Comparison of ENCODE assay signal across 10 cellular contexts in genomic region chr20:51765381-51765780, GRCh38. TPM values are rescaled to one million over a fixed set of nuclear protein-coding genes. Genes with fewer than 3 reads are reported as not detected.
DNase-seq lines count a peak whose midpoint lies in the region; ATAC-seq, FAIRE-seq and TF ChIP-seq lines count a peak whose summit lies in the region.
"Not testable (repeated sequence)": the region's sequence is repeated elsewhere in the genome, so short reads cannot be mapped to it uniquely, and the experiment has no call there.
"Had no signal": no experiment of that assay in that cellular context is flagged by ENCODE, and none has a peak within 500 bp of the region (broad histone marks: within the 10 kb centered on the region; RNA-seq: fewer than 3 reads in every experiment).

No MANE protein-coding gene starts in this region.

- H3K4me3 ChIP-seq in HCT116 (replicated peaks in 1 of 2; ENCODE audit: low read depth in 1 of 2, low read length in 2 of 2); esophagus squamous epithelium; HepG2 (replicated peaks in 1 of 3; ENCODE audit: insufficient read depth in 1 of 3, low read depth in 2 of 3, low read length in 3 of 3); sigmoid colon; thyroid gland (replicated peaks in 1 of 3): not testable (repeated sequence)

- not testable (repeated sequence) for TF ChIP-seq EP300 in HepG2 (IDR thresholded peaks at IDR 0.05; ENCODE audit: low read depth in 2 of 2, low read length in 2 of 2); HepG2 (CRISPR knock-in tag; IDR thresholded peaks at IDR 0.05; ENCODE audit: borderline replicate concordance); sigmoid colon (IDR thresholded peaks at IDR 0.05)

- not testable (repeated sequence) for TF ChIP-seq RAD21 in HCT116 (IDR thresholded peaks at IDR 0.05; ENCODE audit: low read depth); HepG2 (CRISPR knock-in tag; IDR thresholded peaks at IDR 0.05)

- RAD21 ChIA-PET in HCT116 (lab: Charles Lee; ENCODE audit: low non-redundant PET in 1 of 2, low total read pairs in 2 of 2, uncharacterized antibody in 2 of 2, unreplicated experiment in 2 of 2): not testable (repeated sequence)

- peaks cover 20% of the 10 kb centered on the region for H3K4me1 Mint-ChIP-seq in brain
- not testable (repeated sequence) for H3K4me1 Mint-ChIP-seq in nephron
- peaks cover 15% of the 10 kb centered on the region for H3K4me1 Mint-ChIP-seq in osteocyte (ENCODE audit: unreplicated experiment)

- CTCF ChIA-PET in HCT116 (lab: Charles Lee); HepG2 (lab: Yijun Ruan, JAX; ENCODE audit: low intra/inter-chr PET ratio, low total read pairs): not testable (repeated sequence)

- H3K36me3 ChIP-seq in HCT116 (ENCODE audit: control insufficient read depth in 1 of 2, insufficient read depth in 2 of 2, low read length in 2 of 2); esophagus squamous epithelium; HepG2 (replicated peaks in 1 of 2; ENCODE audit: control insufficient read depth in 1 of 2, insufficient read depth in 2 of 2, low read length in 2 of 2); sigmoid colon; thyroid gland: not testable (repeated sequence)

- not testable (repeated sequence) for TF ChIP-seq POLR2A in HCT116 (IDR thresholded peaks at IDR 0.05; ENCODE audit: borderline replicate concordance, extremely low read depth, insufficient read depth, insufficient read length); esophagus squamous epithelium (IDR thresholded peaks at IDR 0.05); HepG2 (IDR thresholded peaks at IDR 0.05; ENCODE audit: insufficient read depth in 1 of 2, low read depth in 2 of 2, low read length in 2 of 2); sigmoid colon (IDR thresholded peaks at IDR 0.05); thyroid gland (IDR thresholded peaks at IDR 0.05)

- H2AFZ ChIP-seq in HCT116 (ENCODE audit: low read depth, low read length, poor library complexity, severe bottlenecking); HepG2 (ENCODE audit: low read length): not testable (repeated sequence)

- in situ Hi-C loops in HepG2 (cut with HindIII; ENCODE audit: extremely low pct_ligation_motif_present, low pct_unique_long_range_greater_than_20kb): not testable (repeated sequence)

- H3K79me2 ChIP-seq in HCT116 (ENCODE audit: insufficient read depth, low read length): not testable (repeated sequence)
- peaks cover 20% of the 10 kb centered on the region for H3K79me2 ChIP-seq in HepG2 (ENCODE audit: insufficient read depth, low read length)

- intact Hi-C loops in HCT116 (cut with micrococcal nuclease); esophagus squamous epithelium (cut with DNase I); HepG2 (cut with micrococcal nuclease; ENCODE audit: unreplicated experiment); thyroid gland (cut with DNase I): not testable (repeated sequence)
- intact Hi-C loops in sigmoid colon (cut with DNase I): loop anchor here (10.0 kb wide), 1 partner anchor 131 kb away; no protein-coding TSS in a partner anchor

- TF ChIP-seq CTCF in HCT116 (IDR thresholded peaks at IDR 0.05 in 2 of 3, conservative IDR thresholded peaks at IDR 0.05 in 1 of 3; ENCODE audit: borderline replicate concordance in 1 of 3, insufficient read depth in 1 of 3, low read depth in 2 of 3, low read length in 2 of 3); brain (conservative IDR thresholded peaks at IDR 0.05); esophagus squamous epithelium (IDR thresholded peaks at IDR 0.05); HepG2 (CRISPR knock-in tag; IDR thresholded peaks at IDR 0.05); nephron (IDR thresholded peaks at IDR 0.05; ENCODE audit: unreplicated experiment in 3 of 3); osteocyte (IDR thresholded peaks at IDR 0.05); sigmoid colon (IDR thresholded peaks at IDR 0.05); thyroid gland (IDR thresholded peaks at IDR 0.05): not testable (repeated sequence)

- peak overlapping the region; percentile 91; the same call in 1 of the 2 replicates for H3K9ac ChIP-seq in HCT116 (ENCODE audit: low read length)
- not testable (repeated sequence) for H3K9ac ChIP-seq in HepG2 (ENCODE audit: insufficient read depth, low read depth, low read length)

- POLR2A ChIA-PET in HCT116 (lab: Charles Lee): interaction anchor here (0.7 to 1.2 kb wide), 2 partner anchors 13 to 875 kb away, joined by 3 read pairs; no protein-coding TSS in a partner anchor
- POLR2A ChIA-PET in HepG2 (lab: Yijun Ruan, JAX): not testable (repeated sequence)

- not testable (repeated sequence) for H3K27me3 Mint-ChIP-seq in brain; nephron (ENCODE audit: low read depth); osteocyte (ENCODE audit: unreplicated experiment)

- peaks cover 36 to 63% of the 10 kb centered on the region in 2 experiments for H3K4me1 ChIP-seq in HCT116 (ENCODE audit: control insufficient read depth in 1 of 2, insufficient read depth in 2 of 2, low read length in 2 of 2)
- H3K4me1 ChIP-seq in esophagus squamous epithelium: peaks cover 11 to 43% (median 11%) of the 10 kb centered on the region in 3 donors
- H3K4me1 ChIP-seq in HepG2 (ENCODE audit: insufficient read depth, low read length): peaks cover 48% of the 10 kb centered on the region
- H3K4me1 ChIP-seq in sigmoid colon: peaks cover 0 to 13% (median 9%) of the 10 kb centered on the region in 4 donors
- not testable (repeated sequence) for H3K4me1 ChIP-seq in thyroid gland

- H3K36me3 Mint-ChIP-seq in brain (peaks cover 39% of the 10 kb centered on the region), nephron (ENCODE audit: low read depth) (peaks cover 13% of the 10 kb centered on the region)
- H3K36me3 Mint-ChIP-seq in osteocyte (ENCODE audit: unreplicated experiment): not testable (repeated sequence)

- not testable (repeated sequence) for H3K9me3 ChIP-seq in HCT116 (ENCODE audit: control insufficient read depth in 1 of 2, insufficient read depth in 1 of 2, low read depth in 1 of 2, low read length in 2 of 2); esophagus squamous epithelium; HepG2 (ENCODE audit: low read length); sigmoid colon; thyroid gland

- H3K27ac ChIP-seq in HCT116 (ENCODE audit: low read depth, low read length) (peak overlapping the region; percentile 89; the same call in 1 of the 2 replicates), esophagus squamous epithelium (peak overlapping the region in 3 of 4 donors; percentile 86 to 89 (median 88)), sigmoid colon (peak overlapping the region in 3 of 4 donors; percentile 64 to 75 (median 70)), thyroid gland (peak overlapping the region in 2 of 3 donors; percentile 27 to 86)
- not testable (repeated sequence) for H3K27ac ChIP-seq in HepG2 (ENCODE audit: extremely low read length, insufficient read depth, low read length)

- not testable (repeated sequence) for H3K27me3 ChIP-seq in HCT116 (ENCODE audit: insufficient read depth, low read length); esophagus squamous epithelium; sigmoid colon; thyroid gland
- H3K27me3 ChIP-seq in HepG2 (ENCODE audit: control insufficient read depth in 1 of 2, insufficient read depth in 2 of 2, low read length in 2 of 2): peaks cover 0 to 12% of the 10 kb centered on the region in 2 experiments; a peak in 2 of 5 replicates

- not testable (repeated sequence) for H4K20me1 ChIP-seq in HCT116 (ENCODE audit: insufficient read depth); HepG2 (ENCODE audit: insufficient read depth, low read length)

- H3K4me2 ChIP-seq in HCT116 (ENCODE audit: low read length): peak overlapping the region; percentile 94
- not testable (repeated sequence) for H3K4me2 ChIP-seq in HepG2 (ENCODE audit: low read depth, low read length)

- not testable (repeated sequence) for BruUV-seq in HCT116 (replicated peaks; lab: Mats Ljungman, UMichigan); HepG2 (replicated peaks; lab: Mats Ljungman, UMichigan)

- peak overlapping the region in 3 of 5 experiments; percentile 55 to 93 (median 60) for H3K4me3 Mint-ChIP-seq in brain
- H3K4me3 Mint-ChIP-seq in nephron: peak overlapping the region; percentile 27 to 90 (median 53)
- H3K4me3 Mint-ChIP-seq in osteocyte (ENCODE audit: unreplicated experiment): peak overlapping the region; percentile 14

- WGBS in esophagus squamous epithelium, 2 donors: 41 to 70% methylated on average over 4 to 10 of the region's 10 CpGs
- WGBS in HepG2 (ENCODE audit: low lambda C conversion rate): 91% methylated on average over 10 of the region's 10 CpGs
- 92 to 94% methylated on average over 10 of the region's 10 CpGs for WGBS in sigmoid colon, 2 donors
- 60 to 80% methylated on average over 10 of the region's 10 CpGs for WGBS in thyroid gland, 2 donors

- not testable (repeated sequence) for ATAC-seq in HCT116, HepG2

- not testable (repeated sequence) for DNase-seq in HCT116 (ENCODE audit: low read depth, low spot score); esophagus squamous epithelium (lab: John Stamatoyannopoulos, UW); HepG2 (ENCODE audit: low spot score); osteocyte (ENCODE audit: extremely low spot score, unreplicated experiment); sigmoid colon
- DNase-seq in thyroid gland: peak; percentile 47 to 57

- H3K9me3 Mint-ChIP-seq in brain: peaks cover 7 to 20% (median 11%) of the 10 kb centered on the region in 5 experiments
- not testable (repeated sequence) for H3K9me3 Mint-ChIP-seq in nephron; osteocyte (ENCODE audit: unreplicated experiment)

- peak overlapping the region in 1 of 5 experiments; percentile 22 for H3K27ac Mint-ChIP-seq in brain
- H3K27ac Mint-ChIP-seq in nephron: peak overlapping the region in 1 of 3 experiments; percentile 10
- H3K27ac Mint-ChIP-seq in osteocyte (ENCODE audit: unreplicated experiment): not testable (repeated sequence)

- not testable (repeated sequence) for FAIRE-seq in HepG2 (lab: Jason Lieb, UNC)

- not testable (repeated sequence) for H3K9me2 ChIP-seq in HCT116 (ENCODE audit: insufficient read depth)

RNA-seq across cellular contexts. Expression of gene ATP9A, which starts 2.8 kb away (rescaled TPM):
- total RNA-seq in HCT116 (2021; ENCODE audit: unreplicated experiment): 16.8 TPM
- 13.6 and 15.4 TPM in 2 replicates for polyA plus RNA-seq in HCT116 (2012)
- polyA plus RNA-seq in brain (ENCODE audit: insufficient read depth, low read depth, low replicate concordance): 71.9 TPM
- 10 to 100 TPM; 17.6 to 28.2 (median 19.5) TPM for total RNA-seq in esophagus squamous epithelium
- 11.0 and 11.8 TPM in 2 replicates for total RNA-seq in HepG2 (2016; rRNA removed; fragmentation: Illumina TruSeq; extraction: Trizol)
- 2.4 and 3.0 TPM in 2 replicates for total RNA-seq in HepG2 (2016; cell fraction: cytosol; rRNA removed; fragmentation: Illumina TruSeq; extraction: Trizol; ENCODE audit: low read depth)
- total RNA-seq in HepG2 (2016; cell fraction: insoluble cytoplasmic fraction; rRNA removed; fragmentation: Illumina TruSeq; extraction: Trizol): 10.1 and 11.8 TPM in 2 replicates
- total RNA-seq in HepG2 (2016; cell fraction: membrane; rRNA removed; fragmentation: Illumina TruSeq; extraction: Trizol): 5.1 and 5.8 TPM in 2 replicates
- total RNA-seq in HepG2 (2016; cell fraction: nucleus; rRNA removed; fragmentation: Illumina TruSeq; extraction: Trizol): 13.2 and 14.5 TPM in 2 replicates
- 18.5 and 19.2 TPM in 2 replicates for polyA plus RNA-seq in HepG2 (2011; rRNA removed)
- 13.2 and 14.1 TPM in 2 replicates for polyA plus RNA-seq in HepG2 (2011; cell fraction: cytosol; rRNA removed)
- polyA plus RNA-seq in HepG2 (2011; cell fraction: nucleus; rRNA removed): 31.8 and 35.3 TPM in 2 replicates
- polyA plus RNA-seq in HepG2 (2012): 23.4 and 25.1 TPM in 2 replicates
- 0.52 and 0.55 TPM in 2 replicates for polyA plus RNA-seq in HepG2 (2016; cell fraction: cytosol; fragmentation: Illumina TruSeq; extraction: Trizol; ENCODE audit: low read depth)
- polyA plus RNA-seq in HepG2 (2016; cell fraction: insoluble cytoplasmic fraction; fragmentation: Illumina TruSeq; extraction: Trizol; ENCODE audit: low read depth): 6.8 and 7.8 TPM in 2 replicates
- polyA plus RNA-seq in HepG2 (2016; cell fraction: membrane; fragmentation: Illumina TruSeq; extraction: Trizol; ENCODE audit: low read depth): 2.0 and 2.2 TPM in 2 replicates
- 14.8 and 15.7 TPM in 2 replicates for polyA plus RNA-seq in HepG2 (2016; cell fraction: nucleus; fragmentation: Illumina TruSeq; extraction: Trizol; ENCODE audit: insufficient read depth, low read depth)
- 30.7 and 75.7 TPM in 2 replicates for polyA minus RNA-seq in HepG2 (2011; rRNA and poly(A)+ RNA removed; ENCODE audit: low replicate concordance)
- 25.1 and 28.6 TPM in 2 replicates for polyA minus RNA-seq in HepG2 (2011; cell fraction: cytosol; rRNA and poly(A)+ RNA removed)
- 37.2 and 39.9 TPM in 2 replicates for polyA minus RNA-seq in HepG2 (2011; cell fraction: nucleus; rRNA and poly(A)+ RNA removed)
- total RNA-seq in osteocyte: 58.4 and 65.3 TPM in 2 replicates
- total RNA-seq in sigmoid colon: 10 to 100 TPM; 31.0 to 34.8 (median 34.4) TPM
- polyA plus RNA-seq in sigmoid colon: 10 to 100 TPM in 1 of 3 donors, 1 to 10 TPM in 2; 4.2 to 17.3 (median 5.3) TPM
- 10 to 100 TPM; 52.5 to 72.8 (median 61.7) TPM for total RNA-seq in thyroid gland

RNA-seq across cellular contexts. Expression of gene SALL4, which starts 36.9 kb away (rescaled TPM):
- total RNA-seq in HCT116 (2021; ENCODE audit: unreplicated experiment) (1.9 TPM), esophagus squamous epithelium (under 1 TPM in 3 of 4 donors, not detected in 1; 0.04 to 0.76 (median 0.26) TPM), HepG2 (2016; rRNA removed; fragmentation: Illumina TruSeq; extraction: Trizol) (0.17 and 0.33 TPM in 2 replicates), osteocyte (1.8 and 2.6 TPM in 2 replicates), sigmoid colon (1 to 10 TPM in 1 of 4 donors, not detected in 3; 3.0 TPM), thyroid gland (10 to 100 TPM in 1 of 4 donors, 1 to 10 TPM in 3; 3.1 to 13.6 (median 6.7) TPM)
- polyA plus RNA-seq in HCT116 (2012): 0.98 and 1.3 TPM in 2 replicates
- polyA plus RNA-seq in brain (ENCODE audit: insufficient read depth, low read depth, low replicate concordance) (not detected), HepG2 (2011; rRNA removed) (1.5 and 1.8 TPM in 2 replicates), sigmoid colon (under 1 TPM in 2 of 3 donors, not detected in 1; 0.12 to 0.60 TPM)
- total RNA-seq in HepG2 (2016; cell fraction: cytosol; rRNA removed; fragmentation: Illumina TruSeq; extraction: Trizol; ENCODE audit: low read depth): 0.09 and 0.10 TPM in 2 replicates
- total RNA-seq in HepG2 (2016; cell fraction: insoluble cytoplasmic fraction; rRNA removed; fragmentation: Illumina TruSeq; extraction: Trizol): 0.24 and 0.26 TPM in 2 replicates
- total RNA-seq in HepG2 (2016; cell fraction: membrane; rRNA removed; fragmentation: Illumina TruSeq; extraction: Trizol): 0.24 and 0.25 TPM in 2 replicates
- 0.34 and 0.47 TPM in 2 replicates for total RNA-seq in HepG2 (2016; cell fraction: nucleus; rRNA removed; fragmentation: Illumina TruSeq; extraction: Trizol)
- polyA plus RNA-seq in HepG2 (2011; cell fraction: cytosol; rRNA removed): 0.56 and 0.67 TPM in 2 replicates
- polyA plus RNA-seq in HepG2 (2011; cell fraction: nucleus; rRNA removed): 5.4 and 6.2 TPM in 2 replicates
- polyA plus RNA-seq in HepG2 (2012): 2.7 and 4.4 TPM in 2 replicates
- not detected in 2 replicates for polyA plus RNA-seq in HepG2 (2016; cell fraction: cytosol; fragmentation: Illumina TruSeq; extraction: Trizol; ENCODE audit: low read depth)
- 0.13 and 0.20 TPM in 2 replicates for polyA plus RNA-seq in HepG2 (2016; cell fraction: insoluble cytoplasmic fraction; fragmentation: Illumina TruSeq; extraction: Trizol; ENCODE audit: low read depth)
- polyA plus RNA-seq in HepG2 (2016; cell fraction: membrane; fragmentation: Illumina TruSeq; extraction: Trizol; ENCODE audit: low read depth): 0.05 and 0.10 TPM in 2 replicates
- 2.4 and 4.2 TPM in 2 replicates for polyA plus RNA-seq in HepG2 (2016; cell fraction: nucleus; fragmentation: Illumina TruSeq; extraction: Trizol; ENCODE audit: insufficient read depth, low read depth)
- 1.5 and 6.5 TPM in 2 replicates for polyA minus RNA-seq in HepG2 (2011; rRNA and poly(A)+ RNA removed; ENCODE audit: low replicate concordance)
- polyA minus RNA-seq in HepG2 (2011; cell fraction: cytosol; rRNA and poly(A)+ RNA removed): 1.4 and 1.5 TPM in 2 replicates
- 2.0 and 2.1 TPM in 2 replicates for polyA minus RNA-seq in HepG2 (2011; cell fraction: nucleus; rRNA and poly(A)+ RNA removed)
- total RNA-seq: B cell; CD4-positive, CD25-positive, alpha-beta regulatory T cell had no signal
- polyA plus RNA-seq: CD4-positive, CD25-positive, alpha-beta regulatory T cell had no signal
